Comparison of ENCODE assay signal across 9 cellular contexts in genomic region chr3:44995142-44995770, GRCh38. TPM values are rescaled to one million over a fixed set of nuclear protein-coding genes. Genes with fewer than 3 reads are reported as not detected.
DNase-seq lines count a peak whose midpoint lies in the region; ATAC-seq and TF ChIP-seq lines count a peak whose summit lies in the region.
"Had no signal": no experiment of that assay in that cellular context is flagged by ENCODE, and none has a peak within 500 bp of the region (broad histone marks: within the 10 kb centered on the region; RNA-seq: fewer than 3 reads in every experiment).

No MANE protein-coding gene starts in this region.

- TF ChIP-seq CTCF in astrocyte of the cerebellum (IDR thresholded peaks at IDR 0.05; ENCODE audit: low read depth, low read length, missing control alignments) (no peak), foreskin keratinocyte (conservative IDR thresholded peaks at IDR 0.05) (no peak)

- H3K4me1 ChIP-seq in foreskin keratinocyte = peaks cover 28% of the 10 kb centered on the region

- H3K4me3 ChIP-seq in astrocyte of the cerebellum (ENCODE audit: low read depth, low read length) = no peak overlapping the region

- H3K27ac ChIP-seq in foreskin keratinocyte = no peak overlapping the region

- DNase-seq in AG08395 (ENCODE audit: low spot score) (peak; percentile 57), HuH-7.5 (ENCODE audit: low spot score) (peak; percentile 47), astrocyte of the cerebellum (ENCODE audit: low read depth) (peak; percentile 52), left kidney (ENCODE audit: low read depth, low spot score) (peak; percentile 79), foreskin keratinocyte (no peak), COLO829 (ENCODE audit: low spot score) (no peak)
- DNase-seq in activated CD8-positive, alpha-beta memory T cell treated with anti-CD3 and anti-CD28 coated beads, Interleukin-2, amount 50 U/mL, for 4 hours = no peak
- DNase-seq: stimulated activated CD4-positive, alpha-beta T cell treated with anti-CD3 and anti-CD28 coated beads, Interleukin-4, amount 100 ng/mL, for 1 hour had no signal

- in situ Hi-C loops in astrocyte of the cerebellum (cut with HindIII; ENCODE audit: low sequenced_read_pairs) = no loop called here

- no peaks in the 10 kb centered on the region for H3K27me3 ChIP-seq in foreskin keratinocyte

- no peak for ATAC-seq in foreskin keratinocyte
- ATAC-seq in GM18858 (IDR thresholded peaks at IDR 0.05; ENCODE audit: unreplicated experiment) = no peak

RNA-seq across cellular contexts. Expression of gene EXOSC7, which starts 19.2 kb away (rescaled TPM):
- 63.3 and 66.8 TPM in 2 replicates for total RNA-seq in foreskin keratinocyte
- 71.8 and 78.1 TPM in 2 replicates for polyA plus RNA-seq in foreskin keratinocyte

RNA-seq across cellular contexts. Expression of gene ZDHHC3, which starts 19.3 kb away (rescaled TPM):
- 80.5 and 84.2 TPM in 2 replicates for total RNA-seq in foreskin keratinocyte
- 63.5 and 73.5 TPM in 2 replicates for polyA plus RNA-seq in foreskin keratinocyte

RNA-seq across cellular contexts. Expression of gene CLEC3B, which starts 30.8 kb away (rescaled TPM):
- not detected in 2 replicates for total RNA-seq in foreskin keratinocyte
- polyA plus RNA-seq in foreskin keratinocyte = not detected in 2 replicates

Comparison
In these comparisons a context has a peak if more than half of its experiments do, and no peak if none do; other contexts are left out.
1. DNase-seq: peak in AG08395 (single experiment), HuH-7.5 (single experiment), astrocyte of the cerebellum (single experiment) and left kidney (single experiment); none in foreskin keratinocyte (0 of 2), activated CD8-positive, alpha-beta memory T cell treated with anti-CD3 and anti-CD28 coated beads, Interleukin-2, amount 50 U/mL, for 4 hours (single experiment) and COLO829 (single experiment).